2 cellular contexts compared by ENCODE assay signal in genomic region chr6:147660334-147661311, GRCh38.
TF ChIP-seq lines count a peak whose summit lies in the region.

No MANE protein-coding gene starts in this region.

TF ChIP-seq in HepG2, 621 proteins besides CTCF, POLR2A, EP300 and RAD21 (continued from another document and continues in another):
- TF ChIP-seq TCF7L2 (IDR thresholded peaks at IDR 0.05; ENCODE audit: low read depth, low read length) (no peak), SOX13 (IDR thresholded peaks at IDR 0.05) (no peak), SOX13 (CRISPR knock-in tag; conservative IDR thresholded peaks at IDR 0.05 in 1 of 2, IDR thresholded peaks at IDR 0.05 in 1 of 2) (no peak), TAF15 (IDR thresholded peaks at IDR 0.05; ENCODE audit: low read depth, low read length, poor library complexity, severe bottlenecking) (no peak), ZNF580 (CRISPR knock-in tag; IDR thresholded peaks at IDR 0.05; ENCODE audit: borderline replicate concordance, low read depth) (0 out of 2 replicates have a peak, but pooled peaks have one; percentile 39), MYPOP (CRISPR knock-in tag; IDR thresholded peaks at IDR 0.05) (no peak), HMGA1 (CRISPR knock-in tag; conservative IDR thresholded peaks at IDR 0.05) (no peak), PLRG1 (conservative IDR thresholded peaks at IDR 0.05) (no peak), ZFX (CRISPR knock-in tag; IDR thresholded peaks at IDR 0.05; ENCODE audit: low read depth) (peak; percentile 65), ZNF576 (CRISPR knock-in tag; IDR thresholded peaks at IDR 0.05) (no peak), ZNF350 (CRISPR knock-in tag; IDR thresholded peaks at IDR 0.05; ENCODE audit: borderline replicate concordance, low read depth) (no peak), ZNF615 (CRISPR knock-in tag; IDR thresholded peaks at IDR 0.05; ENCODE audit: borderline replicate concordance) (no peak), YEATS2 (CRISPR knock-in tag; IDR thresholded peaks at IDR 0.05; ENCODE audit: borderline replicate concordance) (peak; percentile 73; the same call in 1 of the 2 replicates), ZKSCAN5 (CRISPR knock-in tag; IDR thresholded peaks at IDR 0.05) (no peak), KDM2A (CRISPR knock-in tag; IDR thresholded peaks at IDR 0.05; ENCODE audit: borderline replicate concordance, low read depth) (no peak), FOXA1 (IDR thresholded peaks at IDR 0.05) (no peak), FOXA1 (CRISPR knock-in tag; IDR thresholded peaks at IDR 0.05) (no peak), ZMAT5 (CRISPR knock-in tag; IDR thresholded peaks at IDR 0.05; ENCODE audit: borderline replicate concordance, low read depth) (no peak), ZNF792 (CRISPR knock-in tag; IDR thresholded peaks at IDR 0.05) (no peak), NR2F2 (IDR thresholded peaks at IDR 0.05; ENCODE audit: borderline replicate concordance, low read depth) (no peak), SP5 (CRISPR knock-in tag; IDR thresholded peaks at IDR 0.05; ENCODE audit: borderline replicate concordance, low read depth) (no peak), BCLAF1 (IDR thresholded peaks at IDR 0.05) (no peak), YY1 (IDR thresholded peaks at IDR 0.05; ENCODE audit: insufficient read depth, insufficient replicate concordance, low read depth, low read length) (no peak), PCBP1 (IDR thresholded peaks at IDR 0.05; ENCODE audit: borderline replicate concordance, low read depth, low read length) (no peak), ZNF781 (CRISPR knock-in tag; IDR thresholded peaks at IDR 0.05; ENCODE audit: borderline replicate concordance, not compliant biosample characterization) (no peak), MBNL3 (CRISPR knock-in tag; conservative IDR thresholded peaks at IDR 0.05) (no peak), MNT (IDR thresholded peaks at IDR 0.05) (no peak), EHMT2 (IDR thresholded peaks at IDR 0.05; ENCODE audit: borderline replicate concordance, low read depth, low read length) (peak; percentile 42; the same call in 1 of the 2 replicates), CEBPB (IDR thresholded peaks at IDR 0.05; ENCODE audit: borderline replicate concordance, low read depth, low read length) (no peak), HOXA3 (CRISPR knock-in tag; IDR thresholded peaks at IDR 0.05) (0 out of 2 replicates have a peak, but pooled peaks have one; percentile 16)

TF ChIP-seq in K562, 482 proteins besides CTCF, POLR2A, EP300 and RAD21 (continued from another document and continues in another):
- TF ChIP-seq ESRRB (CRISPR knock-in tag; IDR thresholded peaks at IDR 0.05; ENCODE audit: borderline replicate concordance): no peak
- no peak for TF ChIP-seq DMBX1 (CRISPR knock-in tag; IDR thresholded peaks at IDR 0.05; ENCODE audit: borderline replicate concordance)
- no peak for TF ChIP-seq SMAD2 (IDR thresholded peaks at IDR 0.05; ENCODE audit: low read depth, low read length)
- TF ChIP-seq MLX (CRISPR knock-in tag; conservative IDR thresholded peaks at IDR 0.05): no peak
- TF ChIP-seq CHD4 (IDR thresholded peaks at IDR 0.05; ENCODE audit: insufficient read depth, insufficient replicate concordance, low read depth, low read length, poor library complexity, severe bottlenecking): no peak
- no peak for TF ChIP-seq CBFB (CRISPR knock-in tag; IDR thresholded peaks at IDR 0.05)
- TF ChIP-seq CHAMP1 (IDR thresholded peaks at IDR 0.05): peak; percentile 96
- TF ChIP-seq ZNF583 (CRISPR knock-in tag; IDR thresholded peaks at IDR 0.05): no peak
- TF ChIP-seq FOXK2 (conservative IDR thresholded peaks at IDR 0.05 in 1 of 2, IDR thresholded peaks at IDR 0.05 in 1 of 2; ENCODE audit: low read depth in 2 of 2): no peak
- no peak; the same call in 1 of the 2 replicates for TF ChIP-seq FOSL1 (tag; conservative IDR thresholded peaks at IDR 0.05)
- TF ChIP-seq SMARCA5 (IDR thresholded peaks at IDR 0.05): no peak
- no peak for TF ChIP-seq NFXL1 (CRISPR knock-in tag; IDR thresholded peaks at IDR 0.05)
- no peak for TF ChIP-seq ZNF561 (CRISPR knock-in tag; conservative IDR thresholded peaks at IDR 0.05)
- TF ChIP-seq THRAP3 (IDR thresholded peaks at IDR 0.05; ENCODE audit: borderline replicate concordance): no peak
- TF ChIP-seq ZNF445 (CRISPR knock-in tag; IDR thresholded peaks at IDR 0.05; ENCODE audit: low read depth): no peak
- no peak for TF ChIP-seq DEAF1 (CRISPR knock-in tag; IDR thresholded peaks at IDR 0.05)
- peak; percentile 35 to 39 for TF ChIP-seq AFF1 (IDR thresholded peaks at IDR 0.05; ENCODE audit: low read depth in 1 of 2, partially characterized antibody in 2 of 2)
- TF ChIP-seq EHMT2 (IDR thresholded peaks at IDR 0.05): peak; percentile 90
- no peak for TF ChIP-seq MCM2 (IDR thresholded peaks at IDR 0.05; ENCODE audit: low read depth)
- peak; percentile 32; the same call in 1 of the 2 replicates for TF ChIP-seq CTBP1 (IDR thresholded peaks at IDR 0.05; ENCODE audit: borderline replicate concordance)
- TF ChIP-seq CXXC5 (CRISPR knock-in tag; IDR thresholded peaks at IDR 0.05): 0 out of 2 replicates have a peak, but pooled peaks have one; percentile 36
- TF ChIP-seq ETV6 (IDR thresholded peaks at IDR 0.05; ENCODE audit: borderline replicate concordance in 1 of 2, low read depth in 2 of 2, low read length in 1 of 2): no peak
- no peak for TF ChIP-seq ETV6 (CRISPR knock-in tag; IDR thresholded peaks at IDR 0.05; ENCODE audit: borderline replicate concordance)
- peak; percentile 89 for TF ChIP-seq ZNF766 (CRISPR knock-in tag; conservative IDR thresholded peaks at IDR 0.05)
- TF ChIP-seq ZNF224 (CRISPR knock-in tag; IDR thresholded peaks at IDR 0.05): no peak
- TF ChIP-seq SOX6 (IDR thresholded peaks at IDR 0.05): no peak; the same call in 1 of the 2 replicates
- TF ChIP-seq PPARD (CRISPR knock-in tag; IDR thresholded peaks at IDR 0.05): no peak
- TF ChIP-seq CHD2 (IDR thresholded peaks at IDR 0.05; ENCODE audit: low read depth, low read length): peak; percentile 99
- TF ChIP-seq SMC3 (conservative IDR thresholded peaks at IDR 0.05; ENCODE audit: insufficient read depth, low read depth, low read length): no peak
- TF ChIP-seq PHB2 (IDR thresholded peaks at IDR 0.05; ENCODE audit: low read depth): no peak
- TF ChIP-seq TAF9B (IDR thresholded peaks at IDR 0.05; ENCODE audit: partially characterized antibody): peak; percentile 87
- TF ChIP-seq NEUROD1 (IDR thresholded peaks at IDR 0.05; ENCODE audit: borderline replicate concordance, low read depth, low read length, partially characterized antibody): peak; percentile 29
- peak; percentile 70 for TF ChIP-seq MXI1 (IDR thresholded peaks at IDR 0.05; ENCODE audit: low read depth, low read length)
- peak; percentile 77 for TF ChIP-seq L3MBTL2 (IDR thresholded peaks at IDR 0.05)
- no peak for TF ChIP-seq EWSR1 (IDR thresholded peaks at IDR 0.05; ENCODE audit: borderline replicate concordance, low read depth, partially characterized antibody)
- no peak for TF ChIP-seq ELF2 (CRISPR knock-in tag; IDR thresholded peaks at IDR 0.05)
- TF ChIP-seq ZNF395 (CRISPR knock-in tag; IDR thresholded peaks at IDR 0.05): 0 out of 2 replicates have a peak, but pooled peaks have one; percentile 49
- no peak for TF ChIP-seq ZNF174 (CRISPR knock-in tag; IDR thresholded peaks at IDR 0.05)
- no peak for TF ChIP-seq ATF1 (CRISPR knock-in tag; IDR thresholded peaks at IDR 0.05)
- peak; percentile 51 for TF ChIP-seq ATF1 (tag; IDR thresholded peaks at IDR 0.05)
- no peak for TF ChIP-seq CEBPZ (IDR thresholded peaks at IDR 0.05; ENCODE audit: borderline replicate concordance, low read depth, low read length)
- no peak for TF ChIP-seq SRSF3 (IDR thresholded peaks at IDR 0.05; ENCODE audit: insufficient read depth, low read length)
- TF ChIP-seq NR2C2 (CRISPR knock-in tag; IDR thresholded peaks at IDR 0.05): no peak
- no peak for TF ChIP-seq NR2C2 (tag; IDR thresholded peaks at IDR 0.05)
- no peak for TF ChIP-seq TSC22D4 (tag; IDR thresholded peaks at IDR 0.05)
- 0 out of 2 replicates have a peak, but pooled peaks have one; percentile 20 for TF ChIP-seq ZNF644 (tag; IDR thresholded peaks at IDR 0.05; ENCODE audit: low read depth)
